8 cellular contexts compared by ENCODE assay signal in the genomic region with DNA sequence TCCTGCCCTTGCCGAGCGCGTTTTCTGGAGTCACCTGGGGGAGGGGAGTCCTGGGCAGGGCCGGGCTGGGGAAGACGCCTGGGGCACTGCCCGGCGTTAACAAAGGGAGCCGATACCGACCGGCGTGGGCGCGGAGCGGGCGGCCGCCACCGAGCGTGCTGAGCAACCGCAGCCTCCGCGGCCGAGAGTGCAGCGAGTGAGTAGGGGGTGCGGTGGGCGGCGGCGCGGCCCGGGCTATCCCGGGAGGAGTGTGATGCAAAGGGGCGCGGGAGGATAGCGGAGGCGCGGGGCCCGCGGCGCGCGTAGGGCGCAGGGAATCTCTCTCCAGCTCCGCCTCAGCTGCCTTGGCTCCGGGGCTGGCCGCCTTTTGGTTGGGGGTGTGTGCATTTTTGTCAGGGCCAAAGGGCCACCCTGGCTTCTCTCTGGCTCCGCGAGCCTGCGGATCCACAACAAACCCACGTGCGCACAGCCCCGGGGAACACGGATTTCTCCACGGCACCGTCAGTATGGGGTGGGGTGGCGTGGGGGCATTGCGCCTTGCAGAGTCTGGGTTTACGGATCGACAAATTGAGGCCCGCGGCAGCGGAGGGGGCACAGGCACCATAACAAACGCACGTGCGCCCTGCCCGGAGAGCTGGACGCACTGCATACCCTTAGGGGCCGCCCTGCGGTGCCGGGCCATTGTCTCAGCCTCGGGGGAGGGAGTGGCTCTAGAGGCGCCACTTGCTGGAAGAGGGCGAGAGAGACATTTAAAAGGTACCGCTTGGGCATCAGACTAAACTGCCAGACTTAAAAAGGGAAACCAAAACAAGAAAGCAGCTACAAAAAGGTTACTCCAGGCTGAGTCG. TPM values are rescaled to one million over a fixed set of nuclear protein-coding genes. Genes with fewer than 3 reads are reported as not detected.
DNase-seq lines count a peak whose midpoint lies in the region; ATAC-seq and TF ChIP-seq lines count a peak whose summit lies in the region.

No MANE protein-coding gene starts in this region.

- H3K79me2 ChIP-seq in DOHH2 (ENCODE audit: control insufficient read depth, low read length): peaks cover 55% of the 10 kb centered on the region

- no peaks in the 10 kb centered on the region for H3K9me3 ChIP-seq in DOHH2 (ENCODE audit: control insufficient read depth, insufficient read depth, low read length)
- H3K9me3 ChIP-seq in SJSA1 (replicated peaks): no peaks in the 10 kb centered on the region
- H3K9me3 ChIP-seq in heart left ventricle: no peaks in the 10 kb centered on the region
- H3K9me3 ChIP-seq in prostate gland: no peaks in the 10 kb centered on the region
- no peaks in the 10 kb centered on the region for H3K9me3 ChIP-seq in aorta (ENCODE audit: control insufficient read depth, low read length)

- H3K27me3 ChIP-seq in DOHH2 (ENCODE audit: control insufficient read depth, low read length): no peaks in the 10 kb centered on the region
- H3K27me3 ChIP-seq in SJSA1 (replicated peaks): peaks cover 19% of the 10 kb centered on the region; the same call in 1 of the 2 replicates
- H3K27me3 ChIP-seq in heart left ventricle: no peaks in the 10 kb centered on the region
- no peaks in the 10 kb centered on the region for H3K27me3 ChIP-seq in prostate gland (replicated peaks; ENCODE audit: insufficient read depth)
- no peaks in the 10 kb centered on the region for H3K27me3 ChIP-seq in aorta (ENCODE audit: control insufficient read depth in 1 of 2, insufficient read depth in 2 of 2, low read length in 1 of 2)

- intact Hi-C loops in heart left ventricle (cut with DNase I): loop anchor here (2.0 to 10.0 kb wide), 14 partner anchors 41 to 234 kb away; a partner anchor contains a TSS
- intact Hi-C loops in prostate gland (cut with DNase I): loop anchor here (5.0 kb wide), 1 partner anchor 46 kb away; no protein-coding TSS in a partner anchor
- intact Hi-C loops in aorta (cut with DNase I): loop anchor here (5.0 kb wide), 4 partner anchors 41 to 171 kb away; no protein-coding TSS in a partner anchor

- peak; percentile 62 for DNase-seq in HuH-7.5 (ENCODE audit: low spot score)
- peak; percentile 43 to 52 for DNase-seq in SJSA1 (ENCODE audit: low read depth in 1 of 2, low spot score in 2 of 2)
- peak; percentile 56 for DNase-seq in activated naive CD4-positive, alpha-beta T cell treated with anti-CD3 and anti-CD28 coated beads, Interleukin-2, amount 50 U/mL, for 16 hours
- DNase-seq in heart left ventricle: peak; percentile 79 to 90 (median 86)
- peak; percentile 54 for DNase-seq in prostate gland (ENCODE audit: low spot score)
- DNase-seq in aorta: peak; percentile 84 to 87

- H3K36me3 ChIP-seq in DOHH2 (ENCODE audit: control insufficient read depth, low read length): peaks cover 50% of the 10 kb centered on the region
- H3K36me3 ChIP-seq in SJSA1: no peaks in the 10 kb centered on the region
- peaks cover 0 to 20% (median 6%) of the 10 kb centered on the region in 9 donors for H3K36me3 ChIP-seq in heart left ventricle
- H3K36me3 ChIP-seq in prostate gland: no peaks in the 10 kb centered on the region
- H3K36me3 ChIP-seq in aorta (ENCODE audit: control insufficient read depth in 1 of 2, insufficient read depth in 2 of 2, low read length in 1 of 2): no peaks in the 10 kb centered on the region

- H4K20me1 ChIP-seq in DOHH2 (ENCODE audit: control insufficient read depth, insufficient read depth, low read depth, low read length): peaks cover 22% of the 10 kb centered on the region

- peak; percentile 81 for ATAC-seq in GM21528 (IDR thresholded peaks at IDR 0.05; ENCODE audit: low FRiP score, unreplicated experiment)
- ATAC-seq in heart left ventricle: peak; percentile 83 to 89 (median 86)
- ATAC-seq in aorta (ENCODE audit: low FRiP score): peak; percentile 85

- H3K4me1 ChIP-seq in DOHH2 (ENCODE audit: control insufficient read depth, low read length): peaks cover 49% of the 10 kb centered on the region
- H3K4me1 ChIP-seq in SJSA1 (replicated peaks): peaks cover 22% of the 10 kb centered on the region
- peaks cover 5 to 50% (median 39%) of the 10 kb centered on the region in 12 donors for H3K4me1 ChIP-seq in heart left ventricle
- peaks cover 3% of the 10 kb centered on the region for H3K4me1 ChIP-seq in prostate gland (replicated peaks)
- no peaks in the 10 kb centered on the region for H3K4me1 ChIP-seq in aorta (ENCODE audit: control insufficient read depth in 1 of 2, insufficient read depth in 2 of 2, low read length in 2 of 2)

- WGBS in heart left ventricle, 4 donors: 0 to 1% (median 0%) methylated on average over 36 to 73 of the region's 73 CpGs
- WGBS in prostate gland: under 1% methylated on average over 73 of the region's 73 CpGs
- 0 to 1% methylated on average over 73 of the region's 73 CpGs for WGBS in aorta, 2 donors

- H3F3A ChIP-seq in DOHH2 (ENCODE audit: control insufficient read depth, insufficient read depth): peaks cover 9% of the 10 kb centered on the region; the same call in 1 of the 2 replicates

- peak overlapping the region; percentile 70 for H3K27ac ChIP-seq in DOHH2 (ENCODE audit: low read depth, low read length)
- no peak overlapping the region for H3K27ac ChIP-seq in SJSA1
- H3K27ac ChIP-seq in heart left ventricle: peak overlapping the region; percentile 81 to 97 (median 93)
- H3K27ac ChIP-seq in prostate gland: peak overlapping the region; percentile 94 to 96
- H3K27ac ChIP-seq in aorta (ENCODE audit: low read depth in 1 of 2, low read length in 2 of 2): peak overlapping the region; percentile 39 to 62

- H3K4me3 ChIP-seq in DOHH2 (ENCODE audit: low read length): peak overlapping the region; percentile 91
- peak overlapping the region; percentile 36 for H3K4me3 ChIP-seq in SJSA1
- H3K4me3 ChIP-seq in heart left ventricle: peak overlapping the region; percentile 75 to 98 (median 84)
- peak overlapping the region; percentile 73 to 92 for H3K4me3 ChIP-seq in prostate gland
- H3K4me3 ChIP-seq in aorta (ENCODE audit: low read length in 2 of 2): peak overlapping the region; percentile 57 to 76

- peak overlapping the region; percentile 78 for H3K4me2 ChIP-seq in DOHH2 (ENCODE audit: low read length)

- H3K9me2 ChIP-seq in DOHH2 (replicated peaks; ENCODE audit: control insufficient read depth, low read length): no peaks in the 10 kb centered on the region

- TF ChIP-seq POLR2A in heart left ventricle (IDR thresholded peaks at IDR 0.05): peak in 1 of 2 donors; percentile 49
- no peak for TF ChIP-seq POLR2A in prostate gland (IDR thresholded peaks at IDR 0.05)

- TF ChIP-seq CTCF in DOHH2 (IDR thresholded peaks at IDR 0.05; ENCODE audit: low read depth, low read length, poor library complexity, severe bottlenecking): peak; percentile 59
- TF ChIP-seq CTCF in heart left ventricle (IDR thresholded peaks at IDR 0.05): peak in 8 of 12 donors; percentile 11 to 34 (median 22)
- peak in 1 of 4 experiments; percentile 12 for TF ChIP-seq CTCF in prostate gland (IDR thresholded peaks at IDR 0.05)

RNA-seq across cellular contexts. Expression of a gene that starts 0.5 kb away (rescaled TPM):
- 0.03 and 0.11 TPM in 2 replicates for total RNA-seq in SJSA1 (2014; rRNA removed; shearing (Covaris generic))
- total RNA-seq in heart left ventricle (100 to 1,000 TPM in 1 of 9 donors, 10 to 100 TPM in 8; 56.2 to 120 (median 72.5) TPM), prostate gland (100 to 1,000 TPM; 101 to 225 TPM), aorta (100 to 1,000 TPM in 1 of 2 donors, 10 to 100 TPM in 1; 80.3 to 140 TPM)
- polyA plus RNA-seq in heart left ventricle (10 to 100 TPM; 19.4 to 69.9 TPM), aorta (10 to 100 TPM; 11.8 to 20.5 TPM)

Comparison
In these comparisons a context has a peak if more than half of its experiments do, and no peak if none do; other contexts are left out.
1. H3K4me3 ChIP-seq: peak in every context shown above with its lines; median percentile 91 in DOHH2; 84 in heart left ventricle; 82 in prostate gland; 66 in aorta; 36 in SJSA1.
2. RNA of a gene that starts 0.5 kb away (total RNA-seq): 101 to 225 TPM in prostate gland, 80.3 to 140 TPM in aorta and 56.2 to 120 TPM in heart left ventricle; 0.03 to 0.11 TPM in SJSA1; every median in the first group is over 10 times any median in the second.
3. Peak in every context shown above with its lines, with median percentiles within 50 percentile points of each other: ATAC-seq and DNase-seq.